In the genomic region with DNA sequence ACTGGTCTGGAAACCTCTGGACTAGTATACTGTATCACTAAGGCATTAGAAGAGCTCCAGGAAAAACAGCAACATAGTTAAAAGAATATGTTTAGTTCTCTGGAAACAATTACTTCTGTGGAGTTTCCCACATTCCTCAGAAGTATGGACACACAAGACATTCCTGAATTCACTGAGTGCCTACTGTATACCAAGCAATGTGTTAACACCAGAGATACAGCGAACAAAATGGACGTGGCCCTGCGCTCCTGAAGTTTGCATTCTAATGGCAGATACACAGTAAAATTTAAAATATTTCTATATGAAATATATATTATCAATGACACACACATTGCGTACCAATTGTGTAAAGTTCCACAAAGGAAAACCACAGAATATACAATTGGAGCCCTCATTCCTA, we compare ENCODE assay signal across 8 cellular contexts. TPM values are rescaled to one million over a fixed set of nuclear protein-coding genes. Genes with fewer than 3 reads are reported as not detected.
DNase-seq lines count a peak whose midpoint lies in the region; ATAC-seq, FAIRE-seq and TF ChIP-seq lines count a peak whose summit lies in the region.

No MANE protein-coding gene starts in this region.

- intact Hi-C loops in PC-9 (cut with micrococcal nuclease; ENCODE audit: unreplicated experiment) (loop anchor here (1.0 kb wide), 1 partner anchor 101 kb away; no protein-coding TSS in a partner anchor), pancreas (cut with DNase I) (no loop called here)

- DNase-seq in EH (ENCODE audit: low read depth) = peak; percentile 46
- DNase-seq in PC-9 = no peak
- DNase-seq in epithelial cell of proximal tubule (ENCODE audit: low read depth) = no peak
- DNase-seq in pancreas = no peak
- DNase-seq in RWPE1 (ENCODE audit: low spot score) = no peak
- DNase-seq in AML-193 (lab: John Stamatoyannopoulos, UW) = no peak
- DNase-seq in DMS153 treated with DMSO at 0.1 percent for 48 hours (lab: John Stamatoyannopoulos, UW; ENCODE audit: unreplicated experiment) = no peak

- WGBS in pancreas, 2 donors = 13 to 18% methylated on average over 4 of the region's 4 CpGs

- H3K27ac ChIP-seq in PC-9 = no peak overlapping the region
- peak overlapping the region; percentile 84 to 97 (median 93) for H3K27ac ChIP-seq in pancreas
- H3K27ac ChIP-seq in RWPE1 = no peak overlapping the region

- TF ChIP-seq CTCF in PC-9 (conservative IDR thresholded peaks at IDR 0.05) (no peak), epithelial cell of proximal tubule (conservative IDR thresholded peaks at IDR 0.05; ENCODE audit: low read depth, low read length) (no peak), pancreas (IDR thresholded peaks at IDR 0.05) (no peak), RWPE1 (conservative IDR thresholded peaks at IDR 0.05; ENCODE audit: low read depth) (no peak)

- peak overlapping the region; percentile 89 for H2AFZ ChIP-seq in PC-9

- H3F3A ChIP-seq in PC-9 (ENCODE audit: insufficient read depth, low read depth) = peaks cover 10% of the 10 kb centered on the region; the same call in 1 of the 2 replicates

- FAIRE-seq in pancreas (lab: Jason Lieb, UNC) = no peak

- no peaks in the 10 kb centered on the region for H3K9me2 ChIP-seq in PC-9 (ENCODE audit: insufficient read depth)

- H3K4me2 ChIP-seq in PC-9 = peak overlapping the region; percentile 92

- H3K4me3 ChIP-seq in PC-9 = peak overlapping the region; percentile 74
- H3K4me3 ChIP-seq in epithelial cell of proximal tubule (ENCODE audit: low read depth, low read length) = peak overlapping the region; percentile 93
- H3K4me3 ChIP-seq in pancreas = peak overlapping the region; percentile 64 to 70 (median 68)

- H3K4me1 ChIP-seq in PC-9 (replicated peaks; ENCODE audit: insufficient read depth) (peaks cover 14% of the 10 kb centered on the region), pancreas (peaks cover 17 to 22% (median 19%) of the 10 kb centered on the region in 3 donors)

- H3K27me3 ChIP-seq in PC-9 (ENCODE audit: insufficient read depth, low read depth) (peaks cover 8% of the 10 kb centered on the region), pancreas (no peaks in the 10 kb centered on the region)

- peaks cover 5% of the 10 kb centered on the region for H4K20me1 ChIP-seq in PC-9 (ENCODE audit: insufficient read depth)

- CTCF ChIA-PET in PC-9 (lab: Charles Lee) (interaction anchor here (0.6 to 1.7 kb wide), 4 partner anchors 26 to 644 kb away, joined by 3 to 11 read pairs (median 4); no protein-coding TSS in a partner anchor), RWPE1 (lab: Yijun Ruan, JAX) (interaction anchor here (0.6 to 2.2 kb wide), 5 partner anchors 26 to 761 kb away, joined by 3 to 9 read pairs (median 4); no protein-coding TSS in a partner anchor)

- H3K9me3 ChIP-seq in PC-9 (ENCODE audit: insufficient read depth, low read depth) (no peaks in the 10 kb centered on the region), pancreas (no peaks in the 10 kb centered on the region)

- H3K79me2 ChIP-seq in PC-9 (ENCODE audit: low read depth) = peaks cover 16% of the 10 kb centered on the region

- BruUV-seq in PC-9 (replicated peaks; lab: Mats Ljungman, UMichigan) = no TSS peak

- H3K36me3 ChIP-seq in PC-9 (ENCODE audit: low read depth) (0 out of 2 replicates have a peak, but pooled peaks cover 3% of the 10 kb centered on the region), pancreas (peaks cover 0 to 24% (median 16%) of the 10 kb centered on the region in 3 donors)

- POLR2A ChIA-PET in PC-9 (lab: Charles Lee; ENCODE audit: unreplicated experiment) (interaction anchor here (0.6 kb wide), 2 partner anchors 12 to 184 kb away, joined by 3 to 8 read pairs; no protein-coding TSS in a partner anchor), RWPE1 (lab: Yijun Ruan, JAX; ENCODE audit: low non-redundant PET) (no interaction called here)

- ATAC-seq in pancreas = peak in 3 of 4 donors; percentile 1 to 20 (median 11)
- no peak for ATAC-seq in GM21529 (IDR thresholded peaks at IDR 0.05; ENCODE audit: unreplicated experiment)

RNA-seq across cellular contexts. Expression of gene ANGEL1, which starts 1.1 kb away (rescaled TPM):
- total RNA-seq in PC-9 (2021) = 31.7 and 44.0 TPM in 2 replicates
- total RNA-seq in epithelial cell of proximal tubule = 7.8 and 10.1 TPM in 2 replicates
- total RNA-seq in pancreas = 10 to 100 TPM; 25.8 to 40.1 (median 32.4) TPM
- 10 to 100 TPM; 28.9 to 30.6 TPM for polyA plus RNA-seq in pancreas

RNA-seq across cellular contexts. Expression of gene LRRC74A, which starts 14.6 kb away (rescaled TPM):
- total RNA-seq in PC-9 (2021) (not detected in 2 replicates), epithelial cell of proximal tubule (not detected in 2 replicates), pancreas (not detected)
- polyA plus RNA-seq in pancreas = under 1 TPM in 1 of 2 donors, not detected in 1; 0.07 TPM

RNA-seq across cellular contexts. Expression of gene VASH1, which starts 50.3 kb away (rescaled TPM):
- total RNA-seq in PC-9 (2021) (4.3 and 7.4 TPM in 2 replicates), epithelial cell of proximal tubule (2.5 and 2.9 TPM in 2 replicates), pancreas (10 to 100 TPM in 1 of 6 donors, 1 to 10 TPM in 5; 1.6 to 15.0 (median 2.6) TPM)
- 1 to 10 TPM; 6.0 to 7.5 TPM for polyA plus RNA-seq in pancreas

Comparison
In these comparisons a context has a peak if more than half of its experiments do, and no peak if none do; other contexts are left out.
1. H3K27ac ChIP-seq: peak in pancreas (4 of 4); none in PC-9 (single experiment) and RWPE1 (single experiment).
2. Peak in every context shown above with its lines, with median percentiles within 50 percentile points of each other: H3K4me3 ChIP-seq.